21 cellular contexts compared by ENCODE assay signal in genomic region chr5:96941140-96941539, GRCh38. TPM values are rescaled to one million over a fixed set of nuclear protein-coding genes. Genes with fewer than 3 reads are reported as not detected.
A peak's percentile ranks its signal among the peaks of the same experiment; 100 is the strongest.
DNase-seq lines count a peak whose midpoint lies in the region; ATAC-seq and TF ChIP-seq lines count a peak whose summit lies in the region.
"Had no signal": no experiment of that assay in that cellular context is flagged by ENCODE, and none has a peak within 500 bp of the region (broad histone marks: within the 10 kb centered on the region; RNA-seq: fewer than 3 reads in every experiment).

No MANE protein-coding gene starts in this region.

- H3K9me2 ChIP-seq in OCI-LY7 (ENCODE audit: insufficient read depth, low read length) = no peaks in the 10 kb centered on the region

- H3K4me3 ChIP-seq in endodermal cell (ENCODE audit: low read length) (no peak overlapping the region), OCI-LY7 (ENCODE audit: low read depth, low read length, poor library complexity, severe bottlenecking) (no peak overlapping the region)
- H3K4me3 ChIP-seq: GM23248, K562, Peyer's patch had no signal

- H3K9me3 ChIP-seq in endodermal cell (ENCODE audit: control insufficient read depth, low read length) = peaks cover 3% of the 10 kb centered on the region
- no peaks in the 10 kb centered on the region for H3K9me3 ChIP-seq in OCI-LY7 (ENCODE audit: low read length)
- H3K9me3 ChIP-seq: Peyer's patch had no signal

- H3K79me2 ChIP-seq in OCI-LY7 (ENCODE audit: insufficient read depth, low read depth, low read length) = peaks cover 91% of the 10 kb centered on the region

- intact Hi-C loops in activated CD8-positive, alpha-beta T cell treated with anti-CD3 and anti-CD28 coated beads for 36 hours (cut with micrococcal nuclease) = no loop called here
- intact Hi-C loops in OCI-LY7 (cut with micrococcal nuclease; ENCODE audit: unreplicated experiment) = no loop called here

- POLR2A ChIA-PET in activated CD8-positive, alpha-beta T cell treated with anti-CD3 and anti-CD28 coated beads for 36 hours (lab: Charles Lee) = interaction anchor here (0.8 to 3.0 kb wide), 3 partner anchors 9 to 133 kb away, joined by 3 to 10 read pairs (median 5); partner anchors contain the start of gene ERAP2
- POLR2A ChIA-PET in OCI-LY7 (lab: Charles Lee) = interaction anchor here (1.3 to 2.0 kb wide), 4 partner anchors 12 to 65 kb away, joined by 5 to 11 read pairs (median 6); partner anchors contain the start of gene ERAP2

- no peak for DNase-seq in activated naive CD4-positive, alpha-beta T cell (lab: John Stamatoyannopoulos, UW)
- no peak for DNase-seq in activated CD8-positive, alpha-beta T cell treated with anti-CD3 and anti-CD28 coated beads for 36 hours
- peak; percentile 59 for DNase-seq in endodermal cell
- no peak for DNase-seq in NCI-H446 treated with DMSO at 0.1 percent for 48 hours (lab: John Stamatoyannopoulos, UW)
- DNase-seq in occipital lobe (lab: John Stamatoyannopoulos, UW) = no peak
- no peak for DNase-seq in T-helper 2 cell treated with Interferon-gamma antibody and Interleukin-4, amounts not matched to agents 5 μg/mL and 100 μg/mL, for 36 hours (ENCODE audit: low spot score)
- DNase-seq in OCI-LY7 (ENCODE audit: low spot score) = no peak
- DNase-seq: DND-41, GF-D8, NCI-H1048, NCI-H2107, NCI-H226, NCI-H774, Peyer's patch, SHP77 had no signal

- WGBS in endodermal cell (ENCODE audit: insufficient coverage in 1 of 2, insufficient read length in 1 of 2), 2 experiments = 63 to 72% methylated on average over 1 to 4 of the region's 4 CpGs

- no peaks in the 10 kb centered on the region for H3K36me3 ChIP-seq in endodermal cell (ENCODE audit: control insufficient read depth, insufficient read depth, low read length)
- peaks cover 40% of the 10 kb centered on the region for H3K36me3 ChIP-seq in OCI-LY7 (ENCODE audit: insufficient read depth, low read length)
- H3K36me3 ChIP-seq: Peyer's patch had no signal

- ATAC-seq in activated CD8-positive, alpha-beta T cell treated with anti-CD3 and anti-CD28 coated beads for 36 hours = no peak
- ATAC-seq: K562, SK-N-SH treated with all-trans-retinoic acid at 6 μM for 48 hours had no signal

- H3K4me3 Mint-ChIP-seq in activated naive CD4-positive, alpha-beta T cell treated with anti-CD3 and anti-CD28 coated beads, Interleukin-2, amount 50 U/mL, for 24 hours = no peak overlapping the region
- H3K4me3 Mint-ChIP-seq in activated CD8-positive, alpha-beta T cell treated with anti-CD3 and anti-CD28 coated beads for 36 hours = no peak overlapping the region
- H3K4me3 Mint-ChIP-seq in endodermal cell = no peak overlapping the region
- no peak overlapping the region for H3K4me3 Mint-ChIP-seq in T-helper 2 cell treated with Interferon-gamma antibody and Interleukin-4, amounts not matched to agents 5 μg/mL and 100 μg/mL, for 36 hours

- H3K27me3 Mint-ChIP-seq in activated naive CD4-positive, alpha-beta T cell treated with anti-CD3 and anti-CD28 coated beads, Interleukin-2, amount 50 U/mL, for 24 hours = no peaks in the 10 kb centered on the region
- no peaks in the 10 kb centered on the region for H3K27me3 Mint-ChIP-seq in activated CD8-positive, alpha-beta T cell treated with anti-CD3 and anti-CD28 coated beads for 36 hours
- peaks cover 19% of the 10 kb centered on the region for H3K27me3 Mint-ChIP-seq in endodermal cell (ENCODE audit: insufficient read depth)
- H3K27me3 Mint-ChIP-seq in T-helper 2 cell treated with Interferon-gamma antibody and Interleukin-4, amounts not matched to agents 5 μg/mL and 100 μg/mL, for 36 hours (ENCODE audit: low read depth) = no peaks in the 10 kb centered on the region

- H4K20me1 ChIP-seq in OCI-LY7 (ENCODE audit: insufficient read depth, low read length) = peaks cover 14% of the 10 kb centered on the region; the same call in 1 of the 2 replicates

- peak overlapping the region; percentile 93 for H3K27ac Mint-ChIP-seq in activated naive CD4-positive, alpha-beta T cell treated with anti-CD3 and anti-CD28 coated beads, Interleukin-2, amount 50 U/mL, for 24 hours
- H3K27ac Mint-ChIP-seq in activated CD8-positive, alpha-beta T cell treated with anti-CD3 and anti-CD28 coated beads for 36 hours = peak overlapping the region; percentile 57
- H3K27ac Mint-ChIP-seq in endodermal cell = no peak overlapping the region
- no peak overlapping the region for H3K27ac Mint-ChIP-seq in T-helper 2 cell treated with Interferon-gamma antibody and Interleukin-4, amounts not matched to agents 5 μg/mL and 100 μg/mL, for 36 hours

- H3K4me1 ChIP-seq in endodermal cell (ENCODE audit: control insufficient read depth, insufficient read depth, low read length) (no peaks in the 10 kb centered on the region), OCI-LY7 (ENCODE audit: insufficient read depth, low read length, poor library complexity, severe bottlenecking) (peaks cover 47% of the 10 kb centered on the region)

- H3K9me3 Mint-ChIP-seq in activated naive CD4-positive, alpha-beta T cell treated with anti-CD3 and anti-CD28 coated beads, Interleukin-2, amount 50 U/mL, for 24 hours = no peaks in the 10 kb centered on the region
- H3K9me3 Mint-ChIP-seq in activated CD8-positive, alpha-beta T cell treated with anti-CD3 and anti-CD28 coated beads for 36 hours = no peaks in the 10 kb centered on the region
- peaks cover 2% of the 10 kb centered on the region for H3K9me3 Mint-ChIP-seq in endodermal cell
- H3K9me3 Mint-ChIP-seq in T-helper 2 cell treated with Interferon-gamma antibody and Interleukin-4, amounts not matched to agents 5 μg/mL and 100 μg/mL, for 36 hours = no peaks in the 10 kb centered on the region

- CTCF ChIA-PET in activated CD8-positive, alpha-beta T cell treated with anti-CD3 and anti-CD28 coated beads for 36 hours (lab: Charles Lee) = interaction anchor here (1.1 to 5.8 kb wide), 2 partner anchors 9 to 72 kb away, joined by 4 to 30 read pairs; no protein-coding TSS in a partner anchor
- CTCF ChIA-PET in OCI-LY7 (lab: Charles Lee; ENCODE audit: unreplicated experiment) = interaction anchor here (0.6 kb wide), 1 partner anchor 72 kb away, joined by 3 read pairs; no protein-coding TSS in a partner anchor

- peaks cover 85% of the 10 kb centered on the region for H3K4me1 Mint-ChIP-seq in activated naive CD4-positive, alpha-beta T cell treated with anti-CD3 and anti-CD28 coated beads, Interleukin-2, amount 50 U/mL, for 24 hours
- H3K4me1 Mint-ChIP-seq in activated CD8-positive, alpha-beta T cell treated with anti-CD3 and anti-CD28 coated beads for 36 hours (ENCODE audit: low read depth) = peaks cover 70% of the 10 kb centered on the region
- H3K4me1 Mint-ChIP-seq in endodermal cell = peaks cover 13% of the 10 kb centered on the region
- peaks cover 52% of the 10 kb centered on the region for H3K4me1 Mint-ChIP-seq in T-helper 2 cell treated with Interferon-gamma antibody and Interleukin-4, amounts not matched to agents 5 μg/mL and 100 μg/mL, for 36 hours (ENCODE audit: low read depth)

- no peak overlapping the region for H3K9ac ChIP-seq in endodermal cell (ENCODE audit: extremely low read depth, low read length, poor library complexity, severe bottlenecking)
- H3K9ac ChIP-seq: GM23248 had no signal

- no peak overlapping the region for H3K4me2 ChIP-seq in OCI-LY7 (ENCODE audit: low read length)

- peaks cover 3% of the 10 kb centered on the region for H3K36me3 Mint-ChIP-seq in activated naive CD4-positive, alpha-beta T cell treated with anti-CD3 and anti-CD28 coated beads, Interleukin-2, amount 50 U/mL, for 24 hours
- peaks cover 38% of the 10 kb centered on the region for H3K36me3 Mint-ChIP-seq in activated CD8-positive, alpha-beta T cell treated with anti-CD3 and anti-CD28 coated beads for 36 hours (ENCODE audit: low read depth)
- no peaks in the 10 kb centered on the region for H3K36me3 Mint-ChIP-seq in endodermal cell (ENCODE audit: low read depth)
- peaks cover 48% of the 10 kb centered on the region for H3K36me3 Mint-ChIP-seq in T-helper 2 cell treated with Interferon-gamma antibody and Interleukin-4, amounts not matched to agents 5 μg/mL and 100 μg/mL, for 36 hours (ENCODE audit: low read depth)

- TF ChIP-seq CTCF in activated CD8-positive, alpha-beta T cell treated with anti-CD3 and anti-CD28 coated beads for 36 hours (IDR thresholded peaks at IDR 0.05) = no peak
- TF ChIP-seq CTCF in endodermal cell (conservative IDR thresholded peaks at IDR 0.05) = no peak
- TF ChIP-seq CTCF in OCI-LY7 (conservative IDR thresholded peaks at IDR 0.05; ENCODE audit: low read length) = no peak

- no peak overlapping the region for H2AFZ ChIP-seq in OCI-LY7 (ENCODE audit: low read length)
- H2AFZ ChIP-seq: GM23248 had no signal

- H3K27ac ChIP-seq in endodermal cell (ENCODE audit: low read depth, low read length) = no peak overlapping the region
- no peak overlapping the region for H3K27ac ChIP-seq in OCI-LY7 (ENCODE audit: low read depth, low read length, poor library complexity, severe bottlenecking)
- H3K27ac ChIP-seq: C4-2B, GM23248, HL-60, Peyer's patch had no signal

- no peaks in the 10 kb centered on the region for H3K27me3 ChIP-seq in endodermal cell (ENCODE audit: control insufficient read depth, insufficient read depth, low read length, poor library complexity, severe bottlenecking)
- H3K27me3 ChIP-seq: Peyer's patch had no signal

- BruUV-seq in OCI-LY7 (replicated peaks; lab: Mats Ljungman, UMichigan) = no TSS peak

RNA-seq across cellular contexts. Expression of gene LNPEP, which starts 5.3 kb away (rescaled TPM):
- total RNA-seq in activated CD8-positive, alpha-beta T cell treated with anti-CD3 and anti-CD28 coated beads for 36 hours = 10 to 100 TPM; 51.2 to 53.7 TPM
- total RNA-seq in endodermal cell (10 to 100 TPM; 11.2 to 12.3 TPM), occipital lobe (70.7 TPM), OCI-LY7 (2022) (116 and 139 TPM in 2 replicates)
- 6.3 TPM for polyA plus RNA-seq in endodermal cell (2013, experiment 1 of 2)
- 6.3 TPM for polyA plus RNA-seq in endodermal cell (2013, experiment 2 of 2)
- 68.5 and 79.1 TPM in 2 replicates for total RNA-seq in OCI-LY7 (2014; rRNA removed; shearing (Covaris generic))

Comparison
In these comparisons a context has a peak if more than half of its experiments do, and no peak if none do; other contexts are left out.
1. H3K27ac Mint-ChIP-seq: peak in activated naive CD4-positive, alpha-beta T cell treated with anti-CD3 and anti-CD28 coated beads, Interleukin-2, amount 50 U/mL, for 24 hours (single experiment) and activated CD8-positive, alpha-beta T cell treated with anti-CD3 and anti-CD28 coated beads for 36 hours (single experiment); none in endodermal cell (single experiment) and T-helper 2 cell treated with Interferon-gamma antibody and Interleukin-4, amounts not matched to agents 5 μg/mL and 100 μg/mL, for 36 hours (single experiment).